Comparison of ENCODE assay signal across 8 cellular contexts in the genomic region with DNA sequence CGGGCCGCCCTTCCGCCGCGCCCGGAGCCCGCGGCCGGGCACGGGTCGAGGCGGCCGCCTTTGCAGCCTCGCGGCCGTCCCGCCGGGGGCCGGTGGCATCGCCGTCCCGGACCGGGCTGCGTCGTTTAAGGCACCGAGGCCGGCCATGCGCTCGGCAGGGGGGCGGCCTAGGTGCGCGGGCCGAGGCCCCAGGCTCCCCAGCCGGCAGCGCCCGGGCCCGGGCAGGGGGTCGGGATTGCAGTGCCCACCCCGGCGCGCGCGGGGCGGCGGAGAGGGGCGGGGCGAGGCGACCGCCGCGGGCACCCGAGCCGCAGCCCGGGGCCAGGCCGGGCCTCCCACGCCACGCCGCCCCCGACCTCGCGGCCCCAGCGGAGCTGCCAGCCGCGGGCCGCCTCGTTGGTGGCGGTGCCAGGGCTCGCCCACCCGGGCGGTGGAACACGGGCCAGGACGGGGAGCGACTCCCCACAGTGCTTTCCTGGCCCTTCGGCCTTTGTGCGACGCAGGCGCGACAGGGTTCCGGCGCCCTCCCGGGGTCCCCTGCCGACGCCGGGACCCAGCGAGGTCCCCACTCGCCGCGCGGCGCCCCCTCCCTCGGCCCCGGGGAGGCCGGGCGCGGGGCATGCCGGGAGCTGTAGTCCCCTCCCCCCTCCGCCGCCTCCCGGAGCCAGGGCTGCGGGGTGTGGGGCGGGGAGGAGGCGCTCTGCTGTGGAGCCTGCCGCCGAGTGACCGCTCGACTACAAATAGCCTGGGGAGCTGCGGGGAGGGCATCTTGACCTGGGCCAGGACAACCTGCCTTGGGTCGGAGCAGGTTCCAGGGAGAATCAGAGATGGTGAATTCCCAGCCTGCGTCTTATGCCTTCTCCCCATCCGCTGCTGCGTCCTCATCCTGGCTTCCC. TPM values are rescaled to one million over a fixed set of nuclear protein-coding genes. Genes with fewer than 3 reads are reported as not detected.
DNase-seq lines count a peak whose midpoint lies in the region; ATAC-seq and TF ChIP-seq lines count a peak whose summit lies in the region.

No MANE protein-coding gene starts in this region.

- H3K27ac ChIP-seq in SJSA1 (peak overlapping the region; percentile 52; the same call in 1 of the 2 replicates), cardiac muscle cell (peak overlapping the region; percentile 49), parathyroid adenoma (peak overlapping the region; percentile 11), tibial nerve (peak overlapping the region; percentile 90 to 97 (median 93))

- peaks cover 24% of the 10 kb centered on the region for H3K4me1 Mint-ChIP-seq in activated naive CD8-positive, alpha-beta T cell (ENCODE audit: low read depth)

- H3K9me3 Mint-ChIP-seq in activated naive CD8-positive, alpha-beta T cell (ENCODE audit: low read depth): no peaks in the 10 kb centered on the region

- H3K4me3 ChIP-seq in SJSA1 (peak overlapping the region; percentile 99), cardiac muscle cell (peak overlapping the region; percentile 71), parathyroid adenoma (ENCODE audit: low read depth, low read length) (peak overlapping the region; percentile 72), tibial nerve (peak overlapping the region; percentile 77 to 97 (median 92))

- H3K9ac ChIP-seq in parathyroid adenoma: peak overlapping the region; percentile 16

- H3K27me3 Mint-ChIP-seq in activated naive CD8-positive, alpha-beta T cell: no peaks in the 10 kb centered on the region

- TF ChIP-seq CTCF in cardiac muscle cell (IDR thresholded peaks at IDR 0.05; ENCODE audit: low read depth, low read length) (no peak), parathyroid adenoma (IDR thresholded peaks at IDR 0.05) (no peak), tibial nerve (IDR thresholded peaks at IDR 0.05) (peak in 1 of 5 experiments; percentile 37)

- H3K4me1 ChIP-seq in SJSA1 (replicated peaks) (peaks cover 27% of the 10 kb centered on the region), cardiac muscle cell (ENCODE audit: low read depth) (peaks cover 8% of the 10 kb centered on the region), parathyroid adenoma (peaks cover 14% of the 10 kb centered on the region), tibial nerve (peaks cover 5 to 43% (median 20%) of the 10 kb centered on the region in 4 donors)

- H3K36me3 ChIP-seq in SJSA1 (peaks cover 54% of the 10 kb centered on the region), cardiac muscle cell (peaks cover 30% of the 10 kb centered on the region), parathyroid adenoma (ENCODE audit: control insufficient read depth, insufficient read depth, low read length) (no peaks in the 10 kb centered on the region), tibial nerve (peaks cover 0 to 36% (median 17%) of the 10 kb centered on the region in 3 donors)

- peak overlapping the region; percentile 87 for H3K4me2 ChIP-seq in parathyroid adenoma (ENCODE audit: low read length)

- H3K27me3 ChIP-seq in SJSA1 (replicated peaks) (no peaks in the 10 kb centered on the region), cardiac muscle cell (no peaks in the 10 kb centered on the region), parathyroid adenoma (ENCODE audit: control insufficient read depth, insufficient read depth, low read length) (no peaks in the 10 kb centered on the region), tibial nerve (no peaks in the 10 kb centered on the region)

- H2AFZ ChIP-seq in parathyroid adenoma: peak overlapping the region; percentile 88

- peaks cover 6% of the 10 kb centered on the region; the same call in 1 of the 2 replicates for H3K9me3 ChIP-seq in SJSA1 (replicated peaks)
- no peaks in the 10 kb centered on the region for H3K9me3 ChIP-seq in cardiac muscle cell (ENCODE audit: low read depth)
- H3K9me3 ChIP-seq in parathyroid adenoma (ENCODE audit: control insufficient read depth, low read length): no peaks in the 10 kb centered on the region
- no peaks in the 10 kb centered on the region for H3K9me3 ChIP-seq in tibial nerve

- H3K36me3 Mint-ChIP-seq in activated naive CD8-positive, alpha-beta T cell: peaks cover 13% of the 10 kb centered on the region

- peaks cover 8% of the 10 kb centered on the region for H3K79me2 ChIP-seq in parathyroid adenoma

- peak overlapping the region; percentile 88 for H3K27ac Mint-ChIP-seq in activated naive CD8-positive, alpha-beta T cell

- TF ChIP-seq EP300 in tibial nerve (IDR thresholded peaks at IDR 0.05): peak; percentile 13 to 74

- ATAC-seq in GM21367 (IDR thresholded peaks at IDR 0.05; ENCODE audit: unreplicated experiment): peak; percentile 42

- DNase-seq in DMS53 treated with DMSO at 0.1 percent for 48 hours (lab: John Stamatoyannopoulos, UW; ENCODE audit: unreplicated experiment): peak; percentile 51
- DNase-seq in HUDEP-2 (lab: John Stamatoyannopoulos, UW; ENCODE audit: unreplicated experiment in 76 of 76): peak in 55 of 76 experiments; percentile 1 to 70 (median 44)
- peak; percentile 70 to 75 for DNase-seq in SJSA1 (ENCODE audit: low read depth in 1 of 2, low spot score in 2 of 2)
- DNase-seq in cardiac muscle cell (ENCODE audit: low read depth in 1 of 2, low spot score in 1 of 2): peak; percentile 63 to 86
- DNase-seq in tibial nerve (ENCODE audit: low spot score in 2 of 2): peak; percentile 68 to 71

- 0% methylated on average over 2 to 13 of the region's 111 CpGs for WGBS in tibial nerve, 2 donors

- H3K4me3 Mint-ChIP-seq in activated naive CD8-positive, alpha-beta T cell: peak overlapping the region; percentile 96

- TF ChIP-seq POLR2A in tibial nerve (IDR thresholded peaks at IDR 0.05): peak in 1 of 2 donors; percentile 74

RNA-seq across cellular contexts. Expression of a gene that starts 0.8 kb away (rescaled TPM):
- total RNA-seq in SJSA1 (2014; rRNA removed; shearing (Covaris generic)): 81.8 and 91.1 TPM in 2 replicates
- total RNA-seq in cardiac muscle cell: 96.3 and 124 TPM in 2 replicates
- 112 and 129 TPM in 2 replicates for polyA plus RNA-seq in cardiac muscle cell
- total RNA-seq in tibial nerve: 10 to 100 TPM; 29.1 to 51.0 (median 38.8) TPM

RNA-seq across cellular contexts. Expression of a gene that starts 16.9 kb away (rescaled TPM):
- 19.7 and 22.7 TPM in 2 replicates for total RNA-seq in SJSA1 (2014; rRNA removed; shearing (Covaris generic))
- total RNA-seq in cardiac muscle cell (23.6 and 30.4 TPM in 2 replicates), tibial nerve (10 to 100 TPM; 34.5 to 45.0 (median 36.9) TPM)
- 45.2 and 45.5 TPM in 2 replicates for polyA plus RNA-seq in cardiac muscle cell

RNA-seq across cellular contexts. Expression of a gene that starts 39.3 kb away (rescaled TPM):
- 0.32 TPM in 1 of 2 replicates, not detected in the other for total RNA-seq in SJSA1 (2014; rRNA removed; shearing (Covaris generic))
- total RNA-seq in cardiac muscle cell (not detected in 2 replicates), tibial nerve (10 to 100 TPM in 3 of 4 donors, 1 to 10 TPM in 1; 6.6 to 33.1 (median 28.8) TPM)
- polyA plus RNA-seq in cardiac muscle cell: 1.3 and 1.4 TPM in 2 replicates

Comparison
In these comparisons a context has a peak if more than half of its experiments do, and no peak if none do; other contexts are left out.
1. Peak in every context shown above with its lines: DNase-seq, ATAC-seq, H3K4me3 ChIP-seq and H3K27ac ChIP-seq.
2. H3K27ac ChIP-seq: peak in every context shown above with its lines; median percentile 93 in tibial nerve; 52 in SJSA1; 49 in cardiac muscle cell; 11 in parathyroid adenoma.